In genomic region chr17:18183334-18184142, GRCh38 we compare ENCODE assay signal across 8 cellular contexts. TPM values are rescaled to one million over a fixed set of nuclear protein-coding genes. Genes with fewer than 3 reads are reported as not detected.
A peak's percentile ranks its signal among the peaks of the same experiment; 100 is the strongest.
DNase-seq lines count a peak whose midpoint lies in the region; ATAC-seq, FAIRE-seq and TF ChIP-seq lines count a peak whose summit lies in the region.

Gene ALKBH5 (plus strand): TSS chr17:18183828. CDS start chr17:18184244, 416 bp downstream.

- H3K9me3 ChIP-seq in BE2C (no peaks in the 10 kb centered on the region), keratinocyte (ENCODE audit: control insufficient read depth, low read depth, low read length) (no peaks in the 10 kb centered on the region)

- peak within 1 kb of the TSS; percentile 97 for H2AFZ ChIP-seq in keratinocyte (ENCODE audit: control insufficient read depth, low read length)

- H3K36me3 ChIP-seq in BE2C, result peaks cover 3% of the 10 kb centered on the region; the same call in 1 of the 2 replicates
- peaks cover 0 to 3% of the 10 kb centered on the region in 2 experiments for H3K36me3 ChIP-seq in keratinocyte (ENCODE audit: control insufficient read depth in 2 of 2, extremely low read depth in 1 of 2, insufficient read depth in 2 of 2, low read length in 2 of 2)

- peak; percentile 76 for ATAC-seq in HG03439 (IDR thresholded peaks at IDR 0.05; ENCODE audit: unreplicated experiment)

- DNase-seq in BE2C, result peak; percentile 92
- DNase-seq in NCI-H510A (lab: John Stamatoyannopoulos, UW), result peak; percentile 98
- peak; percentile 94 for DNase-seq in activated CD4-positive, alpha-beta T cell treated with anti-CD3 and anti-CD28 coated beads for 1 hour
- peak; percentile 99 for DNase-seq in cerebellum (ENCODE audit: low spot score)
- peak; percentile 89 for DNase-seq in keratinocyte (ENCODE audit: low read depth, low spot score)
- DNase-seq in stimulated activated CD4-positive, alpha-beta T cell treated with anti-CD3 and anti-CD28 coated beads, Interleukin-15, amount 100 ng/mL, for 1 hour (ENCODE audit: low read depth in 1 of 2, low spot score in 1 of 2), result peak; percentile 95 to 96

- FAIRE-seq in keratinocyte (lab: Jason Lieb, UNC), result peak; percentile 73

- H3K4me1 ChIP-seq in BE2C, result no peaks in the 10 kb centered on the region
- peaks cover 45% of the 10 kb centered on the region for H3K4me1 ChIP-seq in keratinocyte (ENCODE audit: control insufficient read depth, extremely low read depth, insufficient read depth, low read length)

- TF ChIP-seq POLR2A in GM19193 (IDR thresholded peaks at IDR 0.05; ENCODE audit: extremely low read depth, insufficient read depth, insufficient read length), result peak; percentile 57

- no peaks in the 10 kb centered on the region for H3K27me3 ChIP-seq in BE2C
- H3K27me3 ChIP-seq in keratinocyte (ENCODE audit: control insufficient read depth, extremely low read depth, insufficient read depth, low read length), result no peaks in the 10 kb centered on the region

- peak; percentile 31 for TF ChIP-seq CTCF in BE2C (IDR thresholded peaks at IDR 0.05; ENCODE audit: low read depth, low read length)
- TF ChIP-seq CTCF in keratinocyte (optimal IDR thresholded peaks at IDR 0.05 in 1 of 3, IDR thresholded peaks at IDR 0.05 in 1 of 3, conservative IDR thresholded peaks at IDR 0.05 in 1 of 3; ENCODE audit: extremely low read depth in 1 of 3, insufficient read depth in 2 of 3, low read length in 3 of 3), result peak; percentile 25 to 27 (median 27)

- dilution Hi-C loops in keratinocyte (cut with MboI; ENCODE audit: extremely low pct_ligation_motif_present, low sequenced_read_pairs), result no loop called here

- H3K9me1 ChIP-seq in keratinocyte (ENCODE audit: control insufficient read depth, extremely low read depth, insufficient read depth, low read length), result peaks cover 4% of the 10 kb centered on the region

- H3K79me2 ChIP-seq in keratinocyte (ENCODE audit: control insufficient read depth, insufficient read depth, low read length), result peaks cover 48% of the 10 kb centered on the region

- peak within 1 kb of the TSS; percentile 92 for H3K27ac ChIP-seq in keratinocyte (ENCODE audit: control insufficient read depth, insufficient read depth, low read length)

- peak within 1 kb of the TSS; percentile 90 for H3K9ac ChIP-seq in keratinocyte (ENCODE audit: control insufficient read depth, extremely low read depth, insufficient read depth, low read length)

- peaks cover 23% of the 10 kb centered on the region for H4K20me1 ChIP-seq in keratinocyte (ENCODE audit: control insufficient read depth, extremely low read depth, insufficient read depth, low read length)

- peak within 1 kb of the TSS; percentile 84 for H3K4me3 ChIP-seq in BE2C (ENCODE audit: low read depth, low read length)
- peak within 1 kb of the TSS; percentile 78 to 91 (median 90) for H3K4me3 ChIP-seq in keratinocyte (ENCODE audit: control insufficient read depth in 2 of 3, extremely low read depth in 1 of 3, insufficient read depth in 2 of 3, low read depth in 1 of 3, low read length in 3 of 3)

- peak within 1 kb of the TSS; percentile 97 for H3K4me2 ChIP-seq in keratinocyte (ENCODE audit: control insufficient read depth, extremely low read depth, insufficient read depth, low read depth, low read length)

RNA-seq across cellular contexts. Expression of gene ALKBH5, which starts in this region (rescaled TPM):
- 47.5 TPM for polyA plus RNA-seq in BE2C (2012; ENCODE audit: insufficient read depth, insufficient read length, low read depth)
- total RNA-seq in cerebellum, result 53.4 TPM
- 41.5 to 71.3 TPM (median 50.2 TPM) in 3 replicates for polyA plus RNA-seq in keratinocyte
- 17.1 TPM for polyA plus RNA-seq in keratinocyte (2011; ENCODE audit: low read depth)
- 51.0 and 54.6 TPM in 2 replicates for polyA plus RNA-seq in keratinocyte (2011; cell fraction: cytosol; rRNA removed)
- polyA plus RNA-seq in keratinocyte (2011; cell fraction: nucleus; rRNA removed), result 30.2 and 31.4 TPM in 2 replicates
- 27.8 and 45.8 TPM in 2 replicates for polyA plus RNA-seq in keratinocyte (2012; ENCODE audit: low replicate concordance)
- 85.6 to 109 TPM (median 91.2 TPM) in 3 replicates for polyA minus RNA-seq in keratinocyte
- 113 TPM for polyA minus RNA-seq in keratinocyte (2011; cell fraction: cytosol; rRNA and poly(A)+ RNA removed)
- 29.6 and 33.9 TPM in 2 replicates for polyA minus RNA-seq in keratinocyte (2011; cell fraction: nucleus; rRNA and poly(A)+ RNA removed)

Comparison
In these comparisons a context has a peak if more than half of its experiments do, and no peak if none do; other contexts are left out.
1. Peak in every context shown above with its lines: DNase-seq, ATAC-seq, H3K4me3 ChIP-seq and H3K27ac ChIP-seq.